ENCODE assay signal across 16 cellular contexts in the genomic region with DNA sequence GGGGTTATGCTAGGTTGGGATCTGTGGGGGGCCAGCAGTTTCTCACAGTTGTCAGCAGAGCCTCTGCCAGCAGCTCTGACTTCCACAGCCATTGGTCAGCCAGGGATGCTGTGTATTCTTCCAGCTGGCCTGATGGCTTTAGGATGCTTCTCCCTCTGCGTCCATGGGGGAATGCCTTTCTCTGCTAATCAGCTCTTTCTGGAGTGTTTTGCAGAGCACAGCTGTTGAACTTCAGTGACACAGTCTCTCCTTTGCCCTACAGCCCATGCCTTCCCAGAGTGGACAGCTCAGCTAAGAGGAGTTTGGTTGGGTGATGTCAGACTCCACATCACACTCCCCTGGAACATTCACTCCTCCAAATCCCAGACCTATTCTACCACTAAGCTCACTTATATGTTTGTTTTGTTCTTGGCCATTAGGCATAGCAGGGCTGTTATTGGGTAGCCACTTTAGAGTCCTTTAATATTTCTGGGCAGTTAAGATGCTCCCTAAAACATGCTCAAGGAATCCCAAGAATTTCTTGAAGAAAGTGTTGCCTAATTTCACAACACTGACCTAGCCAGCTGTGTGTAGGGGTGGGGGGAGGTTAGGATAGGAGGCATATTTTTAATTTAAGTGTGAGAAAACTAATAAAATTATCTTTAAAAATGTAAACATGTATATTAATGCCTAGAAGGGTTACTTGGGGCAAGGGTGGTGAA.
DNase-seq lines count a peak whose midpoint lies in the region; ATAC-seq, FAIRE-seq and TF ChIP-seq lines count a peak whose summit lies in the region.
"Had no signal": no experiment of that assay in that cellular context is flagged by ENCODE, and none has a peak within 500 bp of the region (broad histone marks: within the 10 kb centered on the region; RNA-seq: fewer than 3 reads in every experiment).

No MANE protein-coding gene starts in this region.

- no peak for TF ChIP-seq POLR2A in transverse colon (IDR thresholded peaks at IDR 0.05)

- ATAC-seq in heart right ventricle (peak; percentile 86 to 94 (median 92)), mucosa of descending colon (peak; percentile 62), HG03025 (IDR thresholded peaks at IDR 0.05; ENCODE audit: low FRiP score, unreplicated experiment) (no peak), HG03139 (IDR thresholded peaks at IDR 0.05; ENCODE audit: unreplicated experiment) (no peak), GM18868 (IDR thresholded peaks at IDR 0.05; ENCODE audit: unreplicated experiment) (no peak)

- FAIRE-seq in astrocyte (lab: Jason Lieb, UNC): no peak
- FAIRE-seq: GM12891 had no signal

- H3K9ac ChIP-seq in astrocyte (ENCODE audit: low read length): no peak overlapping the region

- H3K27me3 Mint-ChIP-seq in astrocyte (ENCODE audit: low read depth, unreplicated experiment): peaks cover 3% of the 10 kb centered on the region

- no peak overlapping the region for H3K27ac ChIP-seq in astrocyte (ENCODE audit: low read depth, low read length)
- H3K27ac ChIP-seq in heart right ventricle: peak overlapping the region; percentile 30 to 77 (median 57)
- H3K27ac ChIP-seq in transverse colon: peak overlapping the region; percentile 48 to 57 (median 52)
- H3K27ac ChIP-seq: brain microvascular endothelial cell, ovary had no signal

- H3K4me3 Mint-ChIP-seq in astrocyte (ENCODE audit: unreplicated experiment): no peak overlapping the region
- H3K4me3 Mint-ChIP-seq: memory B cell had no signal

- H3K4me3 ChIP-seq in astrocyte (ENCODE audit: insufficient read depth, low read depth, low read length) (no peak overlapping the region), heart right ventricle (no peak overlapping the region), mucosa of descending colon (no peak overlapping the region), transverse colon (no peak overlapping the region)
- H3K4me3 ChIP-seq: ovary had no signal

- no peaks in the 10 kb centered on the region for H3K36me3 Mint-ChIP-seq in astrocyte (ENCODE audit: low read depth, unreplicated experiment)

- H3K9me3 Mint-ChIP-seq in astrocyte (ENCODE audit: unreplicated experiment): no peaks in the 10 kb centered on the region

- H2AFZ ChIP-seq in astrocyte (ENCODE audit: low read depth, low read length): no peak overlapping the region

- H3K9me3 ChIP-seq in astrocyte (ENCODE audit: insufficient read depth, low read depth, low read length) (no peaks in the 10 kb centered on the region), heart right ventricle (peaks cover 0 to 13% (median 3%) of the 10 kb centered on the region in 11 donors), mucosa of descending colon (peaks cover 1% of the 10 kb centered on the region), transverse colon (no peaks in the 10 kb centered on the region)
- H3K9me3 ChIP-seq: ovary had no signal

- peaks cover 16% of the 10 kb centered on the region for H3K4me1 Mint-ChIP-seq in astrocyte (ENCODE audit: low read depth, unreplicated experiment)

- intact Hi-C loops in heart right ventricle (cut with DNase I): loop anchor here in 1 of 10 donors (5.0 kb wide), 1 partner anchor 66 kb away; no protein-coding TSS in a partner anchor
- intact Hi-C loops in mucosa of descending colon (cut with DNase I, micrococcal nuclease): no loop called here
- intact Hi-C loops in transverse colon (cut with DNase I; ENCODE audit: low total_unique reads): no loop called here

- no peak overlapping the region for H3K4me2 ChIP-seq in astrocyte (ENCODE audit: low read length)

- TF ChIP-seq CTCF in astrocyte (IDR thresholded peaks at IDR 0.05; ENCODE audit: insufficient read depth, low read depth, low read length): no peak
- no peak for TF ChIP-seq CTCF in heart right ventricle (IDR thresholded peaks at IDR 0.05)
- TF ChIP-seq CTCF in mucosa of descending colon (IDR thresholded peaks at IDR 0.05): no peak
- TF ChIP-seq CTCF in transverse colon (IDR thresholded peaks at IDR 0.05): no peak

- H3K79me2 ChIP-seq in astrocyte (ENCODE audit: insufficient read depth, low read length): no peaks in the 10 kb centered on the region

- no peaks in the 10 kb centered on the region for H3K27me3 ChIP-seq in astrocyte (ENCODE audit: insufficient read depth, low read length)
- no peaks in the 10 kb centered on the region for H3K27me3 ChIP-seq in heart right ventricle
- H3K27me3 ChIP-seq in transverse colon: no peaks in the 10 kb centered on the region
- H3K27me3 ChIP-seq: brain microvascular endothelial cell, ovary had no signal

- no peak for TF ChIP-seq EP300 in transverse colon (IDR thresholded peaks at IDR 0.05; ENCODE audit: low read depth)

- DNase-seq in astrocyte (ENCODE audit: low read depth) (no peak), heart right ventricle (peak; percentile 50 to 83), mucosa of descending colon (peak in 1 of 3 donors; percentile 31), transverse colon (peak; percentile 33), GDM1 (lab: John Stamatoyannopoulos, UW) (no peak)
- DNase-seq: activated gamma-delta T cell treated with Interleukin-2 at 50 U/mL for 16 hours; brain microvascular endothelial cell; MV-4-11; NK-92 treated with Interleukin-12 subunit alpha and Interleukin-12 subunit beta, amount 100 ng/mL, for 24 hours; stimulated activated CD4-positive, alpha-beta T cell treated with anti-CD3 and anti-CD28 coated beads, Interleukin-2, amount 100 ng/mL, for 24 hours had no signal

- H3K4me1 ChIP-seq in astrocyte (ENCODE audit: insufficient read depth, low read length) (no peaks in the 10 kb centered on the region), heart right ventricle (peaks cover 0 to 28% (median 5%) of the 10 kb centered on the region in 9 donors), mucosa of descending colon (ENCODE audit: low read depth) (no peaks in the 10 kb centered on the region), transverse colon (no peaks in the 10 kb centered on the region)

- in situ Hi-C loops in transverse colon (cut with MboI; ENCODE audit: low pct_ligation_motif_present in 1 of 4, low pct_unique_long_range_greater_than_20kb in 1 of 4, low sequenced_read_pairs in 3 of 4): no loop called here

- WGBS in heart right ventricle, 2 donors: 23 to 29% methylated on average over 1 of the region's 1 CpG
- 45% methylated on average over 1 of the region's 1 CpG; no CpG with 5 or more reads in 1 of the 2 donors for WGBS in transverse colon (ENCODE audit: low coverage in 1 of 2), 2 donors

- peak overlapping the region; percentile 37 for H3K27ac Mint-ChIP-seq in astrocyte (ENCODE audit: unreplicated experiment)
- H3K27ac Mint-ChIP-seq: memory B cell had no signal

- no peaks in the 10 kb centered on the region for H3K36me3 ChIP-seq in astrocyte (ENCODE audit: insufficient read depth, low read length)
- no peaks in the 10 kb centered on the region for H3K36me3 ChIP-seq in heart right ventricle
- no peaks in the 10 kb centered on the region for H3K36me3 ChIP-seq in mucosa of descending colon (ENCODE audit: low read depth)
- H3K36me3 ChIP-seq in transverse colon: no peaks in the 10 kb centered on the region
- H3K36me3 ChIP-seq: brain microvascular endothelial cell, ovary had no signal

- H4K20me1 ChIP-seq in astrocyte (ENCODE audit: insufficient read depth, low read length): no peaks in the 10 kb centered on the region

Comparison
In these comparisons a context has a peak if more than half of its experiments do, and no peak if none do; other contexts are left out.
1. DNase-seq: peak in heart right ventricle (2 of 2) and transverse colon (single experiment); none in astrocyte (single experiment) and GDM1 (single experiment).
2. ATAC-seq: peak in heart right ventricle (8 of 8) and mucosa of descending colon (single experiment); none in HG03025 (single experiment), HG03139 (single experiment) and GM18868 (single experiment).